Comparison of ENCODE assay signal across 8 cellular contexts in genomic region chr3:87288486-87288885, GRCh38. TPM values are rescaled to one million over a fixed set of nuclear protein-coding genes. Genes with fewer than 3 reads are reported as not detected.
"Had no signal": no experiment of that assay in that cellular context is flagged by ENCODE, and none has a peak within 500 bp of the region (broad histone marks: within the 10 kb centered on the region; RNA-seq: fewer than 3 reads in every experiment).

No MANE protein-coding gene starts in this region.

- DNase-seq: H9, HCEC 1CT, IMR-90 had no signal

- H3K4me3 ChIP-seq: GM23338 had no signal

- H3K4me2 ChIP-seq: GM23338 had no signal

- ATAC-seq: GM23338 had no signal

- FAIRE-seq: H1, H54, HTR-8/SVneo had no signal

- H2AFZ ChIP-seq: GM23338 had no signal

RNA-seq across cellular contexts. Expression of gene POU1F1, which starts 12.1 kb away (rescaled TPM):
- total RNA-seq: GM23338, H1, H9, HT-29, IMR-90 had no signal
- polyA plus RNA-seq: GM23338, H1, IMR-90 had no signal
